ENCODE assay signal across 17 cellular contexts in genomic region chr20:53570446-53571276, GRCh38. TPM values are rescaled to one million over a fixed set of nuclear protein-coding genes. Genes with fewer than 3 reads are reported as not detected.
DNase-seq lines count a peak whose midpoint lies in the region; ATAC-seq, FAIRE-seq and TF ChIP-seq lines count a peak whose summit lies in the region.
"Had no signal": no experiment of that assay in that cellular context is flagged by ENCODE, and none has a peak within 500 bp of the region (broad histone marks: within the 10 kb centered on the region; RNA-seq: fewer than 3 reads in every experiment).

No MANE protein-coding gene starts in this region.

- no peaks in the 10 kb centered on the region for H3K27me3 Mint-ChIP-seq in CD4-positive, alpha-beta memory T cell
- no peaks in the 10 kb centered on the region for H3K27me3 Mint-ChIP-seq in naive thymus-derived CD8-positive, alpha-beta T cell

- peaks cover 58% of the 10 kb centered on the region for H3K4me1 ChIP-seq in CD4-positive, alpha-beta memory T cell (ENCODE audit: insufficient read depth, low read length)
- H3K4me1 ChIP-seq in GM12878 (ENCODE audit: control insufficient read depth, insufficient read depth, low read length): peaks cover 18% of the 10 kb centered on the region

- TF ChIP-seq CTCF in GM12878 (IDR thresholded peaks at IDR 0.05 in 2 of 3, conservative IDR thresholded peaks at IDR 0.05 in 1 of 3; ENCODE audit: control insufficient read depth in 2 of 3, extremely low read depth in 1 of 3, insufficient read depth in 1 of 3, low read depth in 3 of 3, low read length in 3 of 3) (no peak), RWPE1 (conservative IDR thresholded peaks at IDR 0.05; ENCODE audit: low read depth) (no peak)

- no peak overlapping the region for H2AFZ ChIP-seq in GM12878 (ENCODE audit: control insufficient read depth, low read depth, low read length)
- H2AFZ ChIP-seq: PC-9 had no signal

- BruUV-seq in GM12878 (replicated peaks; lab: Mats Ljungman, UMichigan): TSS peak; percentile 24

- intact Hi-C loops in CD4-positive, alpha-beta memory T cell (cut with micrococcal nuclease): no loop called here
- intact Hi-C loops in GM12878 (cut with micrococcal nuclease; ENCODE audit: unreplicated experiment): loop anchor here (10.0 kb wide), 1 partner anchor 624 kb away; no protein-coding TSS in a partner anchor

- peaks cover 63 to 90% of the 10 kb centered on the region in 2 donors for H3K36me3 Mint-ChIP-seq in CD4-positive, alpha-beta memory T cell
- H3K36me3 Mint-ChIP-seq in naive thymus-derived CD8-positive, alpha-beta T cell: peaks cover 9 to 99% (median 45%) of the 10 kb centered on the region in 3 donors

- H3K79me2 ChIP-seq in GM12878 (ENCODE audit: control insufficient read depth, insufficient read depth, low read length): peaks cover 66% of the 10 kb centered on the region

- H3K4me3 ChIP-seq in CD4-positive, alpha-beta memory T cell (ENCODE audit: low read length in 2 of 2): no peak overlapping the region
- no peak overlapping the region for H3K4me3 ChIP-seq in GM12878
- H3K4me3 ChIP-seq: BLaER1 treated with 17β-estradiol and CSF1 and Interleukin-3, amounts not matched to agents 10 nM and 100 nM; PC-9 had no signal

- no peak overlapping the region for H3K27ac ChIP-seq in CD4-positive, alpha-beta memory T cell (ENCODE audit: low read depth, low read length)
- H3K27ac ChIP-seq in GM12878 (ENCODE audit: control insufficient read depth, insufficient read depth): no peak overlapping the region
- H3K27ac ChIP-seq in RWPE1: no peak overlapping the region
- H3K27ac ChIP-seq: BLaER1 treated with 17β-estradiol and CSF1 and Interleukin-3, amounts not matched to agents 10 nM and 100 nM; PC-9 had no signal

- no peaks in the 10 kb centered on the region for H3K27me3 ChIP-seq in CD4-positive, alpha-beta memory T cell (ENCODE audit: insufficient read depth, low read length)
- no peaks in the 10 kb centered on the region for H3K27me3 ChIP-seq in GM12878 (replicated peaks in 1 of 2; ENCODE audit: control insufficient read depth in 2 of 2, insufficient read depth in 2 of 2, low read length in 1 of 2)
- H3K27me3 ChIP-seq: BLaER1 treated with 17β-estradiol and CSF1 and Interleukin-3, amounts not matched to agents 10 nM and 100 nM had no signal

- H3K9me3 ChIP-seq in CD4-positive, alpha-beta memory T cell (ENCODE audit: control insufficient read depth in 1 of 2, low read length in 2 of 2): no peaks in the 10 kb centered on the region
- no peaks in the 10 kb centered on the region; the same call in 2 of the 3 replicates for H3K9me3 ChIP-seq in GM12878 (replicated peaks; ENCODE audit: control insufficient read depth, insufficient read depth, low read length)
- H3K9me3 ChIP-seq: BLaER1 treated with 17β-estradiol and CSF1 and Interleukin-3, amounts not matched to agents 10 nM and 100 nM had no signal

- peak overlapping the region in 2 of 8 donors; percentile 9 to 20 for H3K4me3 Mint-ChIP-seq in CD4-positive, alpha-beta memory T cell
- peak overlapping the region in 5 of 10 donors; percentile 3 to 36 (median 12) for H3K4me3 Mint-ChIP-seq in naive thymus-derived CD8-positive, alpha-beta T cell

- RAD21 ChIA-PET in GM12878 (lab: Charles Lee; ENCODE audit: unreplicated experiment): interaction anchor here (1.1 kb wide), 1 partner anchor 355 kb away, joined by 3 read pairs; no protein-coding TSS in a partner anchor

- H4K20me1 ChIP-seq in GM12878 (ENCODE audit: control insufficient read depth, insufficient read depth): peaks cover 20% of the 10 kb centered on the region

- POLR2A ChIA-PET in CD4-positive, alpha-beta memory T cell (lab: Charles Lee; ENCODE audit: partially characterized antibody): interaction anchor here (1.1 kb wide), 1 partner anchor 12 kb away, joined by 3 read pairs; no protein-coding TSS in a partner anchor
- POLR2A ChIA-PET in GM12878 (lab: Charles Lee): interaction anchor here (0.6 kb wide), 1 partner anchor 332 kb away, joined by 3 read pairs; no protein-coding TSS in a partner anchor
- POLR2A ChIA-PET in naive thymus-derived CD8-positive, alpha-beta T cell (lab: Charles Lee): no interaction called here
- POLR2A ChIA-PET in RWPE1 (lab: Yijun Ruan, JAX; ENCODE audit: low non-redundant PET): no interaction called here

- no peak for TF ChIP-seq EP300 in GM12878 (IDR thresholded peaks at IDR 0.05; ENCODE audit: borderline replicate concordance in 1 of 2, control insufficient read depth in 1 of 2, low read depth in 2 of 2, low read length in 2 of 2)

- H3K9me3 Mint-ChIP-seq in CD4-positive, alpha-beta memory T cell: no peaks in the 10 kb centered on the region
- no peaks in the 10 kb centered on the region for H3K9me3 Mint-ChIP-seq in naive thymus-derived CD8-positive, alpha-beta T cell

- peak overlapping the region in 6 of 7 donors; percentile 19 to 88 (median 66) for H3K27ac Mint-ChIP-seq in CD4-positive, alpha-beta memory T cell
- H3K27ac Mint-ChIP-seq in naive thymus-derived CD8-positive, alpha-beta T cell: peak overlapping the region in 9 of 10 donors; percentile 9 to 99 (median 86)

- WGBS in GM12878 (ENCODE audit: insufficient coverage, insufficient replicate concordance, low lambda C conversion rate, missing lambda C conversion rate): 33% methylated on average over 12 of the region's 12 CpGs

- peaks cover 32 to 73% (median 51%) of the 10 kb centered on the region in 4 donors for H3K4me1 Mint-ChIP-seq in CD4-positive, alpha-beta memory T cell
- H3K4me1 Mint-ChIP-seq in naive thymus-derived CD8-positive, alpha-beta T cell: peaks cover 20 to 77% (median 72%) of the 10 kb centered on the region in 4 donors

- H3K36me3 ChIP-seq in CD4-positive, alpha-beta memory T cell (ENCODE audit: insufficient read depth, low read length): peaks cover 71% of the 10 kb centered on the region
- peaks cover 24 to 46% of the 10 kb centered on the region in 2 experiments for H3K36me3 ChIP-seq in GM12878 (ENCODE audit: control insufficient read depth in 2 of 2, insufficient read depth in 2 of 2, low read length in 1 of 2)

- H3K9ac ChIP-seq in GM12878 (ENCODE audit: control insufficient read depth, insufficient read depth, low read length): no peak overlapping the region
- H3K9ac ChIP-seq: BLaER1 treated with 17β-estradiol and CSF1 and Interleukin-3, amounts not matched to agents 10 nM and 100 nM had no signal

- 0 out of 2 replicates have a peak overlapping the region, but pooled peaks have one; percentile 32 for H3K4me2 ChIP-seq in GM12878 (ENCODE audit: control insufficient read depth, insufficient read depth)
- H3K4me2 ChIP-seq: BLaER1 treated with 17β-estradiol and CSF1 and Interleukin-3, amounts not matched to agents 10 nM and 100 nM; PC-9 had no signal

- TF ChIP-seq POLR2A in GM12878 (IDR thresholded peaks at IDR 0.05; ENCODE audit: low read depth, low read length): no peak

- ATAC-seq in GM18520 (IDR thresholded peaks at IDR 0.05; ENCODE audit: unreplicated experiment): peak; percentile 73
- peak; percentile 64 for ATAC-seq in GM12878
- ATAC-seq in naive thymus-derived CD8-positive, alpha-beta T cell: no peak
- no peak for ATAC-seq in GM18858 (IDR thresholded peaks at IDR 0.05; ENCODE audit: unreplicated experiment)

- no peak for TF ChIP-seq RAD21 in GM12878 (IDR thresholded peaks at IDR 0.05; ENCODE audit: insufficient read depth, low read depth, low read length)

- in situ Hi-C loops in GM12878 (cut with MboI): loop anchor here (10.0 to 25.0 kb wide), 2 partner anchors 634 to 1067 kb away; partner anchors contain the start of gene PFDN4

- no peak for FAIRE-seq in GM12878 (lab: Jason Lieb, UNC)
- FAIRE-seq: endometrium, islet of Langerhans had no signal

- DNase-seq in CD4-positive, alpha-beta memory T cell: no peak
- no peak for DNase-seq in GM12878 (ENCODE audit: low read depth, low spot score)
- DNase-seq in naive thymus-derived CD8-positive, alpha-beta T cell: no peak
- DNase-seq in activated naive CD4-positive, alpha-beta T cell (lab: John Stamatoyannopoulos, UW): no peak
- no peak for DNase-seq in RWPE1 (ENCODE audit: low spot score)
- DNase-seq in H4 (ENCODE audit: low spot score): no peak
- DNase-seq: activated effector memory CD4-positive, alpha-beta T cell treated with Interleukin-2 at 50 U/mL for 16 hours; Karpas-422; NCI-H1436; NCI-H510A; PC-9; stimulated activated CD4-positive, alpha-beta T cell treated with anti-CD3 and anti-CD28 coated beads, Interleukin-1b, Interleukin-23, amount 100 ng/mL, for 48 hours had no signal

- SMC1A ChIA-PET in GM12878 (lab: Charles Lee; ENCODE audit: uncharacterized antibody, unreplicated experiment): interaction anchor here (1.1 to 1.4 kb wide), 3 partner anchors 10 to 364 kb away, joined by 3 read pairs; no protein-coding TSS in a partner anchor

- CTCF ChIA-PET in CD4-positive, alpha-beta memory T cell (lab: Charles Lee; ENCODE audit: partially characterized antibody): interaction anchor here (1.0 to 5.5 kb wide), 3 partner anchors 8 to 374 kb away, joined by 3 to 22 read pairs (median 8); no protein-coding TSS in a partner anchor
- CTCF ChIA-PET in GM12878 (lab: Yijun Ruan, JAX) (interaction anchor here (0.8 to 1.0 kb wide), 3 partner anchors 345 to 371 kb away, joined by 3 to 5 read pairs (median 4); no protein-coding TSS in a partner anchor), RWPE1 (lab: Yijun Ruan, JAX) (interaction anchor here (0.5 to 1.1 kb wide), 4 partner anchors 20 to 369 kb away, joined by 3 to 4 read pairs (median 4); no protein-coding TSS in a partner anchor)

RNA-seq across cellular contexts. Expression of gene ZNF217, which starts 23.0 kb away (rescaled TPM):
- 100 to 1,000 TPM; 100 to 111 TPM for total RNA-seq in CD4-positive, alpha-beta memory T cell
- 10 to 100 TPM; 11.6 to 28.6 TPM for polyA plus RNA-seq in CD4-positive, alpha-beta memory T cell
- 213 and 215 TPM in 2 replicates for total RNA-seq in GM12878 (2013; cell fraction: nucleolus; rRNA removed)
- total RNA-seq in GM12878 (2014; rRNA removed) (40.8 and 45.6 TPM in 2 replicates), GM12878 (2014; rRNA removed; fragmentation: Illumina TruSeq; extraction: Trizol) (40.2 and 40.5 TPM in 2 replicates), GM12878 (2021) (76.6 and 81.3 TPM in 2 replicates)
- polyA plus RNA-seq in GM12878 (2011; ENCODE audit: low read depth): 20.6 TPM
- polyA plus RNA-seq in GM12878 (2011; rRNA removed) (48.1 and 54.3 TPM in 2 replicates), GM12878 (2014; fragmentation: Illumina TruSeq; extraction: Trizol) (54.8 and 62.7 TPM in 2 replicates), GM12878 (2014; fragmentation: Nextera tagmentation; extraction: Ambion mirVana) (10 to 100 TPM in 1 of 2 experiments, 1 to 10 TPM in 1; 8.5 to 12.4 TPM), GM12878 (2014; rRNA removed) (40.4 and 43.2 TPM in 2 replicates), GM12878 (2016; fragmentation: Nextera tagmentation; extraction: Ambion mirVana) (10 to 100 TPM; 14.0 to 16.9 TPM)
- 37.7 and 55.2 TPM in 2 replicates for polyA plus RNA-seq in GM12878 (2011; cell fraction: cytosol; rRNA removed)
- polyA plus RNA-seq in GM12878 (2011; cell fraction: nucleus; rRNA removed): 47.8 and 55.7 TPM in 2 replicates
- 25.9 and 54.1 TPM in 2 replicates for polyA plus RNA-seq in GM12878 (2012)
- polyA minus RNA-seq in GM12878 (2011; rRNA and poly(A)+ RNA removed): 87.0 and 96.8 TPM in 2 replicates
- polyA minus RNA-seq in GM12878 (2011; cell fraction: cytosol; rRNA and poly(A)+ RNA removed): 42.6 and 44.9 TPM in 2 replicates
- polyA minus RNA-seq in GM12878 (2011; cell fraction: nucleus; rRNA and poly(A)+ RNA removed): 40.7 and 55.8 TPM in 2 replicates
- total RNA-seq in naive thymus-derived CD8-positive, alpha-beta T cell: 100 to 1,000 TPM; 100 to 101 TPM
- polyA plus RNA-seq in naive thymus-derived CD8-positive, alpha-beta T cell: 10 to 100 TPM; 21.5 to 34.2 (median 25.3) TPM
- 8.1 and 9.7 TPM in 2 replicates for total RNA-seq in H4 (2014; rRNA removed; shearing (Covaris generic))

Comparison
In these comparisons a context has a peak if more than half of its experiments do, and no peak if none do; other contexts are left out.
1. ATAC-seq: peak in GM18520 (single experiment) and GM12878 (single experiment); none in naive thymus-derived CD8-positive, alpha-beta T cell (0 of 2) and GM18858 (single experiment).
2. POLR2A ChIA-PET loops: an anchor here in CD4-positive, alpha-beta memory T cell (1.1 kb wide) and GM12878 (0.6 kb wide); none called in naive thymus-derived CD8-positive, alpha-beta T cell and RWPE1.